2 cellular contexts compared by ENCODE assay signal in the genomic region with DNA sequence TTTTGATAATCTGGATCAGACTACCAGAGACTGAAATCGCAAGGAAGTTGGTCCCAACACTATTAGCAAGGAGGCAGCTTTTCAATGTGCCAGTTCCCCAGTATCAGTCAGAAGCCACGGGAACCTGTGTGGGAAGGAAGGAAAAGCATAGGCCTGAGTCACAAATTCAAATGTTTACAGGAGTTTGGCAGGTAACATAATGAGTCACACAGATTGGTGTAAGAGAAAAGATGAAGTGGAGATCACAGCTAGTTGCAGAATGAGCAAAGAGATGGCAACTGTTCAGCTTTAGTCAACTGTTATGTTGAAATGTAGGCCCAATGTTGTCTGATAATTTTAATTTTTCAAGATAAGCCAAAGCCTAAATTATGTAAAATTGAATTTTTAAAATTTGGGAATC.
A peak's percentile ranks its signal among the peaks of the same experiment; 100 is the strongest.
TF ChIP-seq lines count a peak whose summit lies in the region.

No MANE protein-coding gene starts in this region.

TF ChIP-seq in HCT116, 20 proteins besides CTCF, POLR2A, EP300 and RAD21:
- peak; percentile 40 for TF ChIP-seq SP1 (IDR thresholded peaks at IDR 0.05; ENCODE audit: low read depth)
- TF ChIP-seq JUND (IDR thresholded peaks at IDR 0.05), result peak; percentile 59
- TF ChIP-seq CEBPB (IDR thresholded peaks at IDR 0.05; ENCODE audit: low read depth), result peak; percentile 65
- TF ChIP-seq ATF3 (IDR thresholded peaks at IDR 0.05), result no peak
- TF ChIP-seq, protein P1, sequence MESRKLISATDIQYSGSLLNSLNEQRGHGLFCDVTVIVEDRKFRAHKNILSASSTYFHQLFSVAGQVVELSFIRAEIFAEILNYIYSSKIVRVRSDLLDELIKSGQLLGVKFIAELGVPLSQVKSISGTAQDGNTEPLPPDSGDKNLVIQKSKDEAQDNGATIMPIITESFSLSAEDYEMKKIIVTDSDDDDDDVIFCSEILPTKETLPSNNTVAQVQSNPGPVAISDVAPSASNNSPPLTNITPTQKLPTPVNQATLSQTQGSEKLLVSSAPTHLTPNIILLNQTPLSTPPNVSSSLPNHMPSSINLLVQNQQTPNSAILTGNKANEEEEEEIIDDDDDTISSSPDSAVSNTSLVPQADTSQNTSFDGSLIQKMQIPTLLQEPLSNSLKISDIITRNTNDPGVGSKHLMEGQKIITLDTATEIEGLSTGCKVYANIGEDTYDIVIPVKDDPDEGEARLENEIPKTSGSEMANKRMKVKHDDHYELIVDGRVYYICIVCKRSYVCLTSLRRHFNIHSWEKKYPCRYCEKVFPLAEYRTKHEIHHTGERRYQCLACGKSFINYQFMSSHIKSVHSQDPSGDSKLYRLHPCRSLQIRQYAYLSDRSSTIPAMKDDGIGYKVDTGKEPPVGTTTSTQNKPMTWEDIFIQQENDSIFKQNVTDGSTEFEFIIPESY (IDR thresholded peaks at IDR 0.05; ENCODE audit: extremely low read depth, insufficient replicate concordance, low read length), result no peak
- no peak for TF ChIP-seq EGR1 (IDR thresholded peaks at IDR 0.05; ENCODE audit: low read depth)
- TF ChIP-seq ELF1 (IDR thresholded peaks at IDR 0.05; ENCODE audit: borderline replicate concordance, low read depth), result no peak
- TF ChIP-seq FOSL1 (IDR thresholded peaks at IDR 0.05; ENCODE audit: low read depth), result peak; percentile 67
- TF ChIP-seq ZFX (IDR thresholded peaks at IDR 0.05), result no peak
- no peak for TF ChIP-seq TCF7L2 (IDR thresholded peaks at IDR 0.05; ENCODE audit: borderline replicate concordance, extremely low read depth, insufficient read depth, insufficient read length)
- TF ChIP-seq CBX3 (IDR thresholded peaks at IDR 0.05; ENCODE audit: low read depth), result peak; percentile 52; the same call in 1 of the 2 replicates
- TF ChIP-seq EZH2phosphoT487 (IDR thresholded peaks at IDR 0.05; ENCODE audit: borderline replicate concordance), result no peak
- no peak for TF ChIP-seq SIN3A (IDR thresholded peaks at IDR 0.05; ENCODE audit: low read depth)
- no peak for TF ChIP-seq MAX (IDR thresholded peaks at IDR 0.05)
- 0 out of 2 replicates have a peak, but pooled peaks have one; percentile 25 for TF ChIP-seq SRF (IDR thresholded peaks at IDR 0.05; ENCODE audit: low read depth)
- no peak for TF ChIP-seq ZNF274 (IDR thresholded peaks at IDR 0.05; ENCODE audit: low read depth, low read length)
- TF ChIP-seq POLR2AphosphoS5 (IDR thresholded peaks at IDR 0.05; ENCODE audit: low read depth, low read length), result no peak
- TF ChIP-seq YY1 (IDR thresholded peaks at IDR 0.05; ENCODE audit: extremely low read depth, insufficient replicate concordance, low read depth, low read length), result no peak
- TF ChIP-seq EZH2 (IDR thresholded peaks at IDR 0.05), result no peak
- TF ChIP-seq REST (IDR thresholded peaks at IDR 0.05; ENCODE audit: low read depth), result no peak

TF ChIP-seq in GM12878, 131 proteins besides CTCF, POLR2A, EP300 and RAD21:
- TF ChIP-seq ETV6 (conservative IDR thresholded peaks at IDR 0.05 in 1 of 2, IDR thresholded peaks at IDR 0.05 in 1 of 2; ENCODE audit: borderline replicate concordance in 1 of 2, low read depth in 1 of 2), result 0 out of 4 replicates have a peak, but pooled peaks of 1 of the 2 experiments have one; percentile 16
- no peak for TF ChIP-seq MYB (IDR thresholded peaks at IDR 0.05; ENCODE audit: borderline replicate concordance, low read depth, low read length)
- TF ChIP-seq, protein P2, sequence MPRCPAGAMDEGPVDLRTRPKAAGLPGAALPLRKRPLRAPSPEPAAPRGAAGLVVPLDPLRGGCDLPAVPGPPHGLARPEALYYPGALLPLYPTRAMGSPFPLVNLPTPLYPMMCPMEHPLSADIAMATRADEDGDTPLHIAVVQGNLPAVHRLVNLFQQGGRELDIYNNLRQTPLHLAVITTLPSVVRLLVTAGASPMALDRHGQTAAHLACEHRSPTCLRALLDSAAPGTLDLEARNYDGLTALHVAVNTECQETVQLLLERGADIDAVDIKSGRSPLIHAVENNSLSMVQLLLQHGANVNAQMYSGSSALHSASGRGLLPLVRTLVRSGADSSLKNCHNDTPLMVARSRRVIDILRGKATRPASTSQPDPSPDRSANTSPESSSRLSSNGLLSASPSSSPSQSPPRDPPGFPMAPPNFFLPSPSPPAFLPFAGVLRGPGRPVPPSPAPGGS (IDR thresholded peaks at IDR 0.05; ENCODE audit: borderline replicate concordance, insufficient read depth, low read depth, low read length, poor library complexity, severe bottlenecking), result peak; percentile 60
- TF ChIP-seq, protein P3, sequence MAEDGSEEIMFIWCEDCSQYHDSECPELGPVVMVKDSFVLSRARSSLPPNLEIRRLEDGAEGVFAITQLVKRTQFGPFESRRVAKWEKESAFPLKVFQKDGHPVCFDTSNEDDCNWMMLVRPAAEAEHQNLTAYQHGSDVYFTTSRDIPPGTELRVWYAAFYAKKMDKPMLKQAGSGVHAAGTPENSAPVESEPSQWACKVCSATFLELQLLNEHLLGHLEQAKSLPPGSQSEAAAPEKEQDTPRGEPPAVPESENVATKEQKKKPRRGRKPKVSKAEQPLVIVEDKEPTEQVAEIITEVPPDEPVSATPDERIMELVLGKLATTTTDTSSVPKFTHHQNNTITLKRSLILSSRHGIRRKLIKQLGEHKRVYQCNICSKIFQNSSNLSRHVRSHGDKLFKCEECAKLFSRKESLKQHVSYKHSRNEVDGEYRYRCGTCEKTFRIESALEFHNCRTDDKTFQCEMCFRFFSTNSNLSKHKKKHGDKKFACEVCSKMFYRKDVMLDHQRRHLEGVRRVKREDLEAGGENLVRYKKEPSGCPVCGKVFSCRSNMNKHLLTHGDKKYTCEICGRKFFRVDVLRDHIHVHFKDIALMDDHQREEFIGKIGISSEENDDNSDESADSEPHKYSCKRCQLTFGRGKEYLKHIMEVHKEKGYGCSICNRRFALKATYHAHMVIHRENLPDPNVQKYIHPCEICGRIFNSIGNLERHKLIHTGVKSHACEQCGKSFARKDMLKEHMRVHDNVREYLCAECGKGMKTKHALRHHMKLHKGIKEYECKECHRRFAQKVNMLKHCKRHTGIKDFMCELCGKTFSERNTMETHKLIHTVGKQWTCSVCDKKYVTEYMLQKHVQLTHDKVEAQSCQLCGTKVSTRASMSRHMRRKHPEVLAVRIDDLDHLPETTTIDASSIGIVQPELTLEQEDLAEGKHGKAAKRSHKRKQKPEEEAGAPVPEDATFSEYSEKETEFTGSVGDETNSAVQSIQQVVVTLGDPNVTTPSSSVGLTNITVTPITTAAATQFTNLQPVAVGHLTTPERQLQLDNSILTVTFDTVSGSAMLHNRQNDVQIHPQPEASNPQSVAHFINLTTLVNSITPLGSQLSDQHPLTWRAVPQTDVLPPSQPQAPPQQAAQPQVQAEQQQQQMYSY (CRISPR knock-in tag; IDR thresholded peaks at IDR 0.05), result no peak
- no peak for TF ChIP-seq MEF2B (IDR thresholded peaks at IDR 0.05; ENCODE audit: partially characterized antibody, poor library complexity, severe bottlenecking)
- peak; percentile 54; the same call in 1 of the 2 replicates for TF ChIP-seq FOXM1 (IDR thresholded peaks at IDR 0.05; ENCODE audit: low read depth, low read length)
- TF ChIP-seq, protein P4, sequence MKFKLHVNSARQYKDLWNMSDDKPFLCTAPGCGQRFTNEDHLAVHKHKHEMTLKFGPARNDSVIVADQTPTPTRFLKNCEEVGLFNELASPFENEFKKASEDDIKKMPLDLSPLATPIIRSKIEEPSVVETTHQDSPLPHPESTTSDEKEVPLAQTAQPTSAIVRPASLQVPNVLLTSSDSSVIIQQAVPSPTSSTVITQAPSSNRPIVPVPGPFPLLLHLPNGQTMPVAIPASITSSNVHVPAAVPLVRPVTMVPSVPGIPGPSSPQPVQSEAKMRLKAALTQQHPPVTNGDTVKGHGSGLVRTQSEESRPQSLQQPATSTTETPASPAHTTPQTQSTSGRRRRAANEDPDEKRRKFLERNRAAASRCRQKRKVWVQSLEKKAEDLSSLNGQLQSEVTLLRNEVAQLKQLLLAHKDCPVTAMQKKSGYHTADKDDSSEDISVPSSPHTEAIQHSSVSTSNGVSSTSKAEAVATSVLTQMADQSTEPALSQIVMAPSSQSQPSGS (IDR thresholded peaks at IDR 0.05; ENCODE audit: low read length), result peak; percentile 63; the same call in 1 of the 2 replicates
- TF ChIP-seq IRF4 (IDR thresholded peaks at IDR 0.05; ENCODE audit: low read depth, low read length), result peak; percentile 80
- TF ChIP-seq SMAD1 (IDR thresholded peaks at IDR 0.05; ENCODE audit: low read depth, partially characterized antibody), result no peak
- TF ChIP-seq SUZ12 (IDR thresholded peaks at IDR 0.05; ENCODE audit: unreplicated experiment), result no peak
- TF ChIP-seq JUNB (IDR thresholded peaks at IDR 0.05), result peak; percentile 86
- peak; percentile 66 for TF ChIP-seq SPI1 (IDR thresholded peaks at IDR 0.05; ENCODE audit: borderline replicate concordance, insufficient read depth, low read depth, low read length)
- TF ChIP-seq RUNX3 (IDR thresholded peaks at IDR 0.05; ENCODE audit: low read length), result peak; percentile 53
- peak; percentile 59; a peak in 2 of 4 replicates for TF ChIP-seq IKZF2 (IDR thresholded peaks at IDR 0.05)
- no peak for TF ChIP-seq CREM (IDR thresholded peaks at IDR 0.05; ENCODE audit: low read depth)
- TF ChIP-seq, protein P5, sequence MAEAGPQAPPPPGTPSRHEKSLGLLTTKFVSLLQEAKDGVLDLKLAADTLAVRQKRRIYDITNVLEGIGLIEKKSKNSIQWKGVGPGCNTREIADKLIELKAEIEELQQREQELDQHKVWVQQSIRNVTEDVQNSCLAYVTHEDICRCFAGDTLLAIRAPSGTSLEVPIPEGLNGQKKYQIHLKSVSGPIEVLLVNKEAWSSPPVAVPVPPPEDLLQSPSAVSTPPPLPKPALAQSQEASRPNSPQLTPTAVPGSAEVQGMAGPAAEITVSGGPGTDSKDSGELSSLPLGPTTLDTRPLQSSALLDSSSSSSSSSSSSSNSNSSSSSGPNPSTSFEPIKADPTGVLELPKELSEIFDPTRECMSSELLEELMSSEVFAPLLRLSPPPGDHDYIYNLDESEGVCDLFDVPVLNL (IDR thresholded peaks at IDR 0.05; ENCODE audit: low read depth, low read length), result no peak
- 0 out of 2 replicates have a peak, but pooled peaks have one; percentile 26 for TF ChIP-seq MEF2A (IDR thresholded peaks at IDR 0.05; ENCODE audit: insufficient read depth, low read depth, low read length)
- 0 out of 2 replicates have a peak, but pooled peaks have one; percentile 28 for TF ChIP-seq CREB1 (IDR thresholded peaks at IDR 0.05; ENCODE audit: low read depth)
- TF ChIP-seq STAT3 (IDR thresholded peaks at IDR 0.05; ENCODE audit: low read depth, low read length), result no peak
- TF ChIP-seq EED (IDR thresholded peaks at IDR 0.05; ENCODE audit: low read depth), result peak; percentile 89
- peak; percentile 75 for TF ChIP-seq NFIC (IDR thresholded peaks at IDR 0.05; ENCODE audit: low read depth, low read length)
- no peak for TF ChIP-seq ZBED1 (IDR thresholded peaks at IDR 0.05; ENCODE audit: borderline replicate concordance)
- peak; percentile 43; the same call in 1 of the 2 replicates for TF ChIP-seq MTA3 (IDR thresholded peaks at IDR 0.05; ENCODE audit: borderline replicate concordance, low read length)
TF ChIP-seq in GM12878: peak in this region for 14.
